In the genomic region with DNA sequence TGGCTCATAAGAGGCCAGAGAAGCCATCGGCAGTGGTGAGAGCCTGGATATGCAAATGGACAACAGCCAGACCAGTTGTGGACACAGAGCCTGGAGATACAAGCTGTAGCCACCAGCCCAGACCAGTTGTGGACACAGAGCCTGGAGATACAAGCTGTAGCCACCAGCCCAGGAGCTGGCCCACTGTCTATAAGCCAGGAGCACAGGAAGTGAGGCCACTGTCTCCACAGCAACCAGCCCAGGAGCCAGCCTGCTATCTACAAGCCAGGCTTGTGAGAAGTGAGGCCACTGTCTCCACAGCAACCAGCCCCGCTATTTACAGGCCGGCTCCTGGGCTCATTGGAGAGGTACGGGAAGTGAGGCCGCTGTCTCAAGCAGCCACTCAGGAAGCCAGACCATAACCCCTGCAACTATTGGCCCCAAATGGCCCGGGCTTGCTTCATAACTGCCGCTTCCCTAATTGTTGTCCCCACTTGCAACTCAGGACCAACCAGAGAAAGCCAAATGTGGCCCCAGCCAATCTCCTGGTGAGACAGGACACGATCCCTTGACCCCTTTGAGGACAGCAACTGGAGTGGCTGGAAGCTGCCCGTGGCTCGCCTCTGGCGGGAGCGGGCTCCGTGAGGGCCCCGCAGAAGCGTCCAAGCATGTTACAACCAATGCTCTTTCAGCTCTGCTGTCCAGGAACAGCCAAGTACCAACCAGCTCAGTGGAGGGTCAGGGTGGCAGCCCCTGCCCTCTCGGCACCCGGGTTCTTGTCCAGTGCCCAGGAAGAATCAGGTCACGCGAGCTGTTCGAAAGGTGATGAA, we compare ENCODE assay signal across 9 cellular contexts. TPM values are rescaled to one million over a fixed set of nuclear protein-coding genes. Genes with fewer than 3 reads are reported as not detected.
DNase-seq lines count a peak whose midpoint lies in the region; ATAC-seq and TF ChIP-seq lines count a peak whose summit lies in the region.
"Had no signal": no experiment of that assay in that cellular context is flagged by ENCODE, and none has a peak within 500 bp of the region (broad histone marks: within the 10 kb centered on the region; RNA-seq: fewer than 3 reads in every experiment).

No MANE protein-coding gene starts in this region.

- H3K27me3 Mint-ChIP-seq in activated CD8-positive, alpha-beta T cell treated with anti-CD3 and anti-CD28 coated beads for 36 hours = peaks cover 20% of the 10 kb centered on the region

- H3K27ac ChIP-seq in liver (ENCODE audit: low read depth in 1 of 2, low read length in 2 of 2) (peak overlapping the region; percentile 37 to 38), PC-9 (no peak overlapping the region)
- H3K27ac ChIP-seq: parathyroid adenoma had no signal

- H3K27ac Mint-ChIP-seq in activated CD8-positive, alpha-beta T cell treated with anti-CD3 and anti-CD28 coated beads for 36 hours = no peak overlapping the region

- no peaks in the 10 kb centered on the region for H4K20me1 ChIP-seq in PC-9 (ENCODE audit: insufficient read depth)

- ATAC-seq in GM18502 (IDR thresholded peaks at IDR 0.05; ENCODE audit: poor library complexity, unreplicated experiment) (peak; percentile 84), GM19324 (IDR thresholded peaks at IDR 0.05; ENCODE audit: low FRiP score, unreplicated experiment) (no peak), GM18867 (IDR thresholded peaks at IDR 0.05; ENCODE audit: unreplicated experiment) (no peak)
- ATAC-seq in activated CD8-positive, alpha-beta T cell treated with anti-CD3 and anti-CD28 coated beads for 36 hours = peak; percentile 76

- no peaks in the 10 kb centered on the region; the same call in 1 of the 2 replicates for H3F3A ChIP-seq in PC-9 (ENCODE audit: insufficient read depth, low read depth)

- POLR2A ChIA-PET in activated CD8-positive, alpha-beta T cell treated with anti-CD3 and anti-CD28 coated beads for 36 hours (lab: Charles Lee) = no interaction called here
- POLR2A ChIA-PET in PC-9 (lab: Charles Lee; ENCODE audit: unreplicated experiment) = no interaction called here

- H3K36me3 ChIP-seq in liver (ENCODE audit: control insufficient read depth in 4 of 4, insufficient read depth in 3 of 4, low read depth in 1 of 4, low read length in 3 of 4) (no peaks in the 10 kb centered on the region), PC-9 (ENCODE audit: low read depth) (no peaks in the 10 kb centered on the region)

- no peaks in the 10 kb centered on the region for H3K36me3 Mint-ChIP-seq in activated CD8-positive, alpha-beta T cell treated with anti-CD3 and anti-CD28 coated beads for 36 hours (ENCODE audit: low read depth)

- H3K9me3 ChIP-seq in liver (ENCODE audit: control insufficient read depth in 4 of 4, low read length in 3 of 4) (no peaks in the 10 kb centered on the region), PC-9 (ENCODE audit: insufficient read depth, low read depth) (no peaks in the 10 kb centered on the region)

- no peak overlapping the region for H3K4me3 Mint-ChIP-seq in activated CD8-positive, alpha-beta T cell treated with anti-CD3 and anti-CD28 coated beads for 36 hours

- no peaks in the 10 kb centered on the region for H3K79me2 ChIP-seq in PC-9 (ENCODE audit: low read depth)
- H3K79me2 ChIP-seq: parathyroid adenoma had no signal

- H3K27me3 ChIP-seq in liver (ENCODE audit: control insufficient read depth in 4 of 4, insufficient read depth in 4 of 4, low read length in 3 of 4) = no peaks in the 10 kb centered on the region
- peaks cover 93% of the 10 kb centered on the region for H3K27me3 ChIP-seq in PC-9 (ENCODE audit: insufficient read depth, low read depth)

- H3K9ac ChIP-seq in liver (ENCODE audit: low read depth in 1 of 2, low read length in 2 of 2) = no peak overlapping the region
- H3K9ac ChIP-seq: parathyroid adenoma had no signal

- no peaks in the 10 kb centered on the region for H3K9me3 Mint-ChIP-seq in activated CD8-positive, alpha-beta T cell treated with anti-CD3 and anti-CD28 coated beads for 36 hours

- H3K4me2 ChIP-seq in PC-9 = no peak overlapping the region

- no peak overlapping the region for H2AFZ ChIP-seq in PC-9
- H2AFZ ChIP-seq: parathyroid adenoma had no signal

- H3K4me1 ChIP-seq in liver (ENCODE audit: control insufficient read depth in 4 of 4, insufficient read depth in 4 of 4, low read length in 3 of 4) = peaks cover 0 to 6% (median 0%) of the 10 kb centered on the region in 4 donors
- H3K4me1 ChIP-seq in PC-9 (replicated peaks; ENCODE audit: insufficient read depth) = no peaks in the 10 kb centered on the region
- H3K4me1 ChIP-seq: parathyroid adenoma had no signal

- no peak for TF ChIP-seq RAD21 in liver (IDR thresholded peaks at IDR 0.05)

- no peak for TF ChIP-seq CTCF in activated CD8-positive, alpha-beta T cell treated with anti-CD3 and anti-CD28 coated beads for 36 hours (IDR thresholded peaks at IDR 0.05)
- TF ChIP-seq CTCF in liver (IDR thresholded peaks at IDR 0.05; ENCODE audit: low read depth, low read length, missing input control) (no peak), PC-9 (conservative IDR thresholded peaks at IDR 0.05) (no peak)

- intact Hi-C loops in activated CD8-positive, alpha-beta T cell treated with anti-CD3 and anti-CD28 coated beads for 36 hours (cut with micrococcal nuclease) = loop anchor here (10.0 kb wide), 1 partner anchor 144 kb away; no protein-coding TSS in a partner anchor
- intact Hi-C loops in PC-9 (cut with micrococcal nuclease; ENCODE audit: unreplicated experiment) = loop anchor here (10.0 kb wide), 1 partner anchor 206 kb away; no protein-coding TSS in a partner anchor

- H3K4me1 Mint-ChIP-seq in activated CD8-positive, alpha-beta T cell treated with anti-CD3 and anti-CD28 coated beads for 36 hours (ENCODE audit: low read depth) = no peaks in the 10 kb centered on the region

- CTCF ChIA-PET in activated CD8-positive, alpha-beta T cell treated with anti-CD3 and anti-CD28 coated beads for 36 hours (lab: Charles Lee) = no interaction called here
- CTCF ChIA-PET in PC-9 (lab: Charles Lee) = no interaction called here

- H3K4me3 ChIP-seq in liver (ENCODE audit: low read depth in 1 of 3, low read length in 3 of 3) = no peak overlapping the region
- no peak overlapping the region for H3K4me3 ChIP-seq in PC-9

- no TSS peak for BruUV-seq in PC-9 (replicated peaks; lab: Mats Ljungman, UMichigan)

- peak; percentile 100 for DNase-seq in MV-4-11 (lab: John Stamatoyannopoulos, UW)
- DNase-seq in activated CD8-positive, alpha-beta T cell treated with anti-CD3 and anti-CD28 coated beads for 36 hours = peak; percentile 22
- DNase-seq in PC-9 = no peak
- DNase-seq in GM19240 (ENCODE audit: insufficient read length, low spot score) = no peak

- WGBS in liver = 86% methylated on average over 20 of the region's 20 CpGs

- H3K9me2 ChIP-seq in PC-9 (ENCODE audit: insufficient read depth) = no peaks in the 10 kb centered on the region

TF ChIP-seq in liver, 16 proteins besides CTCF, POLR2A, EP300 and RAD21 (continues in another document):
- TF ChIP-seq NR2F2 (IDR thresholded peaks at IDR 0.05) (no peak), EGR1 (IDR thresholded peaks at IDR 0.05; ENCODE audit: low read depth in 2 of 2) (no peak), FOXA2 (IDR thresholded peaks at IDR 0.05) (no peak), JUND (IDR thresholded peaks at IDR 0.05) (no peak), HNF4G (IDR thresholded peaks at IDR 0.05) (no peak), FOXA1 (IDR thresholded peaks at IDR 0.05) (no peak), GABPA (IDR thresholded peaks at IDR 0.05 in 1 of 2, conservative IDR thresholded peaks at IDR 0.05 in 1 of 2) (no peak), REST (IDR thresholded peaks at IDR 0.05) (no peak), HNF4A (conservative IDR thresholded peaks at IDR 0.05) (no peak), RXRA (IDR thresholded peaks at IDR 0.05) (no peak)

RNA-seq across cellular contexts. Expression of gene CNPY1, which starts 44.1 kb away (rescaled TPM):
- total RNA-seq in activated CD8-positive, alpha-beta T cell treated with anti-CD3 and anti-CD28 coated beads for 36 hours = not detected
- total RNA-seq in liver (not detected), PC-9 (2021) (not detected in 2 replicates)
- not detected for polyA plus RNA-seq in liver

RNA-seq across cellular contexts. Expression of gene RBM33, which starts 54.0 kb away (rescaled TPM):
- 10 to 100 TPM; 73.7 to 84.8 TPM for total RNA-seq in activated CD8-positive, alpha-beta T cell treated with anti-CD3 and anti-CD28 coated beads for 36 hours
- 10 to 100 TPM; 23.4 to 48.9 TPM for total RNA-seq in liver
- polyA plus RNA-seq in liver = 10 to 100 TPM in 1 of 2 donors, 1 to 10 TPM in 1; 7.8 to 32.9 TPM
- 85.7 and 113 TPM in 2 replicates for total RNA-seq in PC-9 (2021)

Comparison
In these comparisons a context has a peak if more than half of its experiments do, and no peak if none do; other contexts are left out.
1. ATAC-seq: peak in GM18502 (single experiment) and activated CD8-positive, alpha-beta T cell treated with anti-CD3 and anti-CD28 coated beads for 36 hours (single experiment); none in GM19324 (single experiment) and GM18867 (single experiment).
2. DNase-seq: peak in MV-4-11 (single experiment) and activated CD8-positive, alpha-beta T cell treated with anti-CD3 and anti-CD28 coated beads for 36 hours (single experiment); none in PC-9 (0 of 2) and GM19240 (single experiment).